In the genomic region with DNA sequence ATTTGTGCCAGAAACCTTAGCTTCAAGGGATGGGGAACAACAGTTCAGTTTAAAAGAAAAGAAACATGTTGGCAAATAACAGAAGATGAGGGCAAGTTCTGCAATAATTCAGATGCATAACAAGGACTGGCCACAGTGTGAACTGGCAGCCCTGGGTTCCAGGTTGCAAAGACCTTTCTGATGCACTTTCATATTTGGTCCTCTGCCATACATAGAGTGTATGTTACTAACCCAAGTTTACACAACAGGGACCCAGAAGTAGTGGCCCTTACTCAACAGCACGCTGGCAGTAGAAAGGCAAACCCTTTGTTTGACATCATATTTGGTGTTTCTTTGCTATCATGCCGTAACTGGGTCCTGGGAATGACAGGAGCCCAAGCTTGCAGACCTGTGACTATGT, we compare ENCODE assay signal across 17 cellular contexts.
"Had no signal": no experiment of that assay in that cellular context is flagged by ENCODE, and none has a peak within 500 bp of the region (broad histone marks: within the 10 kb centered on the region; RNA-seq: fewer than 3 reads in every experiment).

No MANE protein-coding gene starts in this region.

- H3K27ac Mint-ChIP-seq: activated naive CD8-positive, alpha-beta T cell treated with anti-CD3 and anti-CD28 coated beads, Interleukin-2, amount 10 ng/mL, durations not matched to agents 7 days and 5 days; nephron had no signal

- H3K27me3 Mint-ChIP-seq: activated naive CD8-positive, alpha-beta T cell treated with anti-CD3 and anti-CD28 coated beads, Interleukin-2, amount 10 ng/mL, durations not matched to agents 7 days and 5 days had no signal

- H3K9me3 Mint-ChIP-seq: activated T-cell treated with anti-CD3 and anti-CD28 coated beads, Interleukin-2, amount 50 U/mL, for 4 hours had no signal

- H3K27ac ChIP-seq: gastroesophageal sphincter, left ventricle myocardium inferior, SK-N-MC, thoracic aorta had no signal

- H3K4me3 Mint-ChIP-seq: activated naive CD8-positive, alpha-beta T cell treated with anti-CD3 and anti-CD28 coated beads, Interleukin-2, amount 10 ng/mL, durations not matched to agents 7 days and 5 days; activated T-cell treated with anti-CD3 and anti-CD28 coated beads, Interleukin-2, amount 50 U/mL, for 4 hours; nephron had no signal

- ATAC-seq: activated T-cell treated with anti-CD3 and anti-CD28 coated beads, Interleukin-2, amount 50 U/mL, for 4 hours; gastroesophageal sphincter; mucosa of descending colon; psoas muscle; sciatic nerve; stimulated activated naive CD8-positive, alpha-beta T cell treated with anti-CD3 and anti-CD28 coated beads, Interleukin-15, Interleukin-2, amounts not matched to agents 100 U/mL and 50 U/mL, for 24 hours had no signal

- DNase-seq: activated CD4-positive, alpha-beta T cell treated with anti-CD3 and anti-CD28 coated beads for 1 hour; activated CD4-positive, alpha-beta T cell treated with anti-CD3 and anti-CD28 coated beads, Interleukin-2, amount 50 U/mL, for 48 hours; activated effector memory CD4-positive, alpha-beta T cell treated with anti-CD3 and anti-CD28 coated beads, Interleukin-2, amount 50 U/mL, for 16 hours; activated naive CD8-positive, alpha-beta T cell treated with anti-CD3 and anti-CD28 coated beads, Interleukin-2, amount 10 ng/mL, durations not matched to agents 7 days and 5 days; activated T-cell treated with anti-CD3 and anti-CD28 coated beads, Interleukin-2, amount 50 U/mL, for 4 hours; kidney; left ventricle myocardium inferior; mucosa of descending colon; psoas muscle; stimulated activated naive CD8-positive, alpha-beta T cell treated with anti-CD3 and anti-CD28 coated beads, Interleukin-15, Interleukin-2, amounts not matched to agents 100 U/mL and 50 U/mL, for 24 hours; T-helper 1 cell; T1000 had no signal
